ENCODE assay signal across 8 cellular contexts in the genomic region with DNA sequence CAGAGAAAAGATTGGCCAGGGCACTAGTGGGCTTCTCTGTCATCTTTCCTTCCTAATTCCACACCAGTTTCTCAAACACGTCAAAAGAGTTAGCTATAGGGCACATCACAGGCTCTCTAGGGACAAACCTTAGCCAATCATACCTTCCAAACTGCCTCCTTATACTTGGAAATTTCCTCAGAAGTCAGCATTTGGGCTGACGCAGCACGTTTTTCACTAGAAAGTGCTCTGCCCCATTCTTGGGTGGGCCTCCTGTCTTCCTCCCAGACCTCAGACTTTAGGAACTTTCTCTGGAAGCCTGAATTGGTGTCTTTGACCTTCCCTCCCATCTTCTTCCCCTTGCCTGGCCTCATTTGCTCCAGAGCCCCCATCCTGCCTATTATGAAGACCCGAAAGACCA. TPM values are rescaled to one million over a fixed set of nuclear protein-coding genes. Genes with fewer than 3 reads are reported as not detected.
DNase-seq lines count a peak whose midpoint lies in the region; ATAC-seq and TF ChIP-seq lines count a peak whose summit lies in the region.

No MANE protein-coding gene starts in this region.

- H3K4me2 ChIP-seq in IMR-90 (ENCODE audit: low read depth, low read length), result peak overlapping the region; percentile 56

- H2BK120ac ChIP-seq in IMR-90 (ENCODE audit: low read depth, low read length), result no peak overlapping the region

- peak overlapping the region; percentile 35 for H3K4ac ChIP-seq in IMR-90 (ENCODE audit: low read depth, low read length)

- H3K9me3 ChIP-seq in IMR-90 (ENCODE audit: control insufficient read depth, insufficient read depth, low read length) (no peaks in the 10 kb centered on the region), iPS-18c (ENCODE audit: control insufficient read depth, insufficient read depth, low read length) (no peaks in the 10 kb centered on the region)

- peak overlapping the region; percentile 94 for H2AFZ ChIP-seq in IMR-90 (replicated peaks; ENCODE audit: low read length, poor library complexity)

- H3K36me3 Mint-ChIP-seq in activated naive CD4-positive, alpha-beta T cell treated with anti-CD3 and anti-CD28 coated beads, Interleukin-2, amount 50 U/mL, for 72 hours, result no peaks in the 10 kb centered on the region
- H3K36me3 Mint-ChIP-seq in stimulated activated memory B cell treated with anti-CD40 and anti-IgM and Interleukin-4, amounts not matched to agents 10 μg/mL and 1 μg/mL and 100 μg/mL, for 72 hours, result peaks cover 16% of the 10 kb centered on the region

- H3K4me1 Mint-ChIP-seq in stimulated activated memory B cell treated with anti-CD40 and anti-IgM and Interleukin-4, amounts not matched to agents 10 μg/mL and 1 μg/mL and 100 μg/mL, for 72 hours, result peaks cover 25% of the 10 kb centered on the region

- peaks cover 5 to 13% of the 10 kb centered on the region in 2 experiments; a peak in 1 of 4 replicates for H3K79me1 ChIP-seq in IMR-90 (ENCODE audit: low read depth in 1 of 2, low read length in 2 of 2)

- peak overlapping the region; percentile 94 for H3K4me3 Mint-ChIP-seq in stimulated activated memory B cell treated with anti-CD40 and anti-IgM and Interleukin-4, amounts not matched to agents 10 μg/mL and 1 μg/mL and 100 μg/mL, for 72 hours

- in situ Hi-C loops in IMR-90 (cut with MboI; ENCODE audit: low sequenced_read_pairs), result no loop called here

- peak overlapping the region; percentile 38 for H3K9ac ChIP-seq in IMR-90 (ENCODE audit: low read depth, low read length)

- peak overlapping the region; percentile 45 for H2BK5ac ChIP-seq in IMR-90 (ENCODE audit: low read depth, low read length, poor library complexity, severe bottlenecking)

- DNase-seq in IMR-90 (no peak), hepatic stellate cell (ENCODE audit: low spot score) (no peak), GM19240 (ENCODE audit: insufficient read length, low spot score) (no peak), omental fat pad (ENCODE audit: low spot score) (no peak)
- DNase-seq in activated naive CD4-positive, alpha-beta T cell treated with anti-CD3 and anti-CD28 coated beads, Interleukin-2, amount 50 U/mL, for 72 hours (ENCODE audit: low spot score in 2 of 2), result no peak

- H3K56ac ChIP-seq in IMR-90 (ENCODE audit: extremely low read depth, insufficient read depth, low read length), result peak overlapping the region; percentile 21; the same call in 1 of the 2 replicates

- no peak overlapping the region for H3K23ac ChIP-seq in IMR-90 (ENCODE audit: low read depth, low read length)

- H4K5ac ChIP-seq in IMR-90 (ENCODE audit: low read depth, low read length), result peak overlapping the region; percentile 11; the same call in 1 of the 2 replicates

- no peak overlapping the region for H3K18ac ChIP-seq in IMR-90 (ENCODE audit: low read depth, low read length)

- peak overlapping the region; percentile 18; the same call in 1 of the 2 replicates for H3K14ac ChIP-seq in IMR-90 (replicated peaks; ENCODE audit: low read depth, low read length)

- peaks cover 13% of the 10 kb centered on the region for H3K27me3 Mint-ChIP-seq in stimulated activated memory B cell treated with anti-CD40 and anti-IgM and Interleukin-4, amounts not matched to agents 10 μg/mL and 1 μg/mL and 100 μg/mL, for 72 hours

- peak overlapping the region; percentile 46; the same call in 1 of the 3 replicates for H2BK15ac ChIP-seq in IMR-90 (ENCODE audit: low read depth, low read length)

- no peak for TF ChIP-seq POLR2A in IMR-90 (IDR thresholded peaks at IDR 0.05; ENCODE audit: low read depth, low read length)

- H3K4me3 ChIP-seq in IMR-90 (ENCODE audit: insufficient read depth, low read depth, low read length) (peak overlapping the region; percentile 41), iPS-18c (ENCODE audit: insufficient read depth, low read depth, low read length) (0 out of 2 replicates have a peak overlapping the region, but pooled peaks have one; percentile 62)

- no peaks in the 10 kb centered on the region for H3K9me3 Mint-ChIP-seq in activated naive CD4-positive, alpha-beta T cell treated with anti-CD3 and anti-CD28 coated beads, Interleukin-2, amount 50 U/mL, for 72 hours
- H3K9me3 Mint-ChIP-seq in stimulated activated memory B cell treated with anti-CD40 and anti-IgM and Interleukin-4, amounts not matched to agents 10 μg/mL and 1 μg/mL and 100 μg/mL, for 72 hours, result no peaks in the 10 kb centered on the region

- BruUV-seq in IMR-90 (replicated peaks; lab: Mats Ljungman, UMichigan), result no TSS peak

- TF ChIP-seq CTCF in IMR-90 (conservative IDR thresholded peaks at IDR 0.05; ENCODE audit: low read depth, low read length), result no peak
- no peak for TF ChIP-seq CTCF in omental fat pad (IDR thresholded peaks at IDR 0.05)

- ATAC-seq in IMR-90 (ENCODE audit: low read depth), result no peak
- ATAC-seq in activated naive CD4-positive, alpha-beta T cell treated with anti-CD3 and anti-CD28 coated beads, Interleukin-2, amount 50 U/mL, for 72 hours, result no peak
- no peak for ATAC-seq in stimulated activated memory B cell treated with anti-CD40 and anti-IgM and Interleukin-4, amounts not matched to agents 10 μg/mL and 1 μg/mL and 100 μg/mL, for 72 hours
- no peak for ATAC-seq in omental fat pad (ENCODE audit: low FRiP score)
- no peak for ATAC-seq in HG03460 (IDR thresholded peaks at IDR 0.05; ENCODE audit: unreplicated experiment)

- H3K27ac ChIP-seq in IMR-90 (ENCODE audit: insufficient read depth, low read length), result peak overlapping the region; percentile 48; the same call in 1 of the 2 replicates

- H3K9me1 ChIP-seq in IMR-90 (ENCODE audit: insufficient read depth, low read length), result peaks cover 8% of the 10 kb centered on the region; the same call in 1 of the 2 replicates

- peak overlapping the region; percentile 81 for H2AK5ac ChIP-seq in IMR-90 (ENCODE audit: low read depth, low read length)

- peaks cover 10% of the 10 kb centered on the region for H3K4me1 ChIP-seq in IMR-90 (ENCODE audit: control insufficient read depth, insufficient read depth, low read length)

- H3K27me3 ChIP-seq in IMR-90 (ENCODE audit: control insufficient read depth, insufficient read depth, low read length), result no peaks in the 10 kb centered on the region; the same call in 1 of the 2 replicates

- peaks cover 24% of the 10 kb centered on the region for H3K36me3 ChIP-seq in IMR-90 (ENCODE audit: control insufficient read depth, insufficient read depth, low read length)

- H4K8ac ChIP-seq in IMR-90 (ENCODE audit: low read depth in 2 of 2, low read length in 2 of 2), result peak overlapping the region; percentile 86 to 96; a peak in 3 of 4 replicates

- CTCF ChIA-PET in IMR-90 (lab: Yijun Ruan, JAX), result interaction anchor here (0.7 to 2.1 kb wide), 10 partner anchors 8 to 100 kb away, joined by 3 to 7 read pairs (median 4); partner anchors contain the start of genes KAZALD1, PDZD7 and SFXN3

- H4K91ac ChIP-seq in IMR-90 (ENCODE audit: insufficient read depth, low read depth, low read length), result peak overlapping the region; percentile 72

- dilution Hi-C loops in IMR-90 (cut with HindIII; ENCODE audit: low sequenced_read_pairs, unreplicated experiment), result no loop called here

- peaks cover under 1% of the 10 kb centered on the region; the same call in 1 of the 2 replicates for H4K20me1 ChIP-seq in IMR-90 (ENCODE audit: insufficient read depth, low read length)

- H3K27ac Mint-ChIP-seq in activated naive CD4-positive, alpha-beta T cell treated with anti-CD3 and anti-CD28 coated beads, Interleukin-2, amount 50 U/mL, for 72 hours, result peak overlapping the region; percentile 85 to 97
- peak overlapping the region; percentile 95 for H3K27ac Mint-ChIP-seq in stimulated activated memory B cell treated with anti-CD40 and anti-IgM and Interleukin-4, amounts not matched to agents 10 μg/mL and 1 μg/mL and 100 μg/mL, for 72 hours

- intact Hi-C loops in IMR-90 (cut with micrococcal nuclease), result no loop called here

- POLR2A ChIA-PET in IMR-90 (lab: Charles Lee; ENCODE audit: unreplicated experiment), result interaction anchor here (1.2 kb wide), 1 partner anchor 10 kb away, joined by 6 read pairs; no protein-coding TSS in a partner anchor

- H2AK9ac ChIP-seq in IMR-90 (replicated peaks; ENCODE audit: low read depth, low read length, poor library complexity), result peak overlapping the region; percentile 84

- no peak overlapping the region for H2BK20ac ChIP-seq in IMR-90 (ENCODE audit: low read depth, low read length)

- no peak for TF ChIP-seq RAD21 in IMR-90 (IDR thresholded peaks at IDR 0.05; ENCODE audit: low read length)

- WGBS in IMR-90 (ENCODE audit: extremely low coverage in 2 of 2, insufficient read length in 1 of 2), 2 experiments, result no CpG with 5 or more reads among the region's 4 CpGs

RNA-seq across cellular contexts. Expression of gene SFXN3, which starts 11.1 kb away (rescaled TPM):
- total RNA-seq in IMR-90 (2012; rRNA removed) (53.3 and 64.7 TPM in 2 replicates), omental fat pad (10 to 100 TPM; 54.8 to 97.3 (median 71.2) TPM)
- 67.6 and 77.2 TPM in 2 replicates for polyA plus RNA-seq in IMR-90 (2012; rRNA removed)
- 36.7 and 46.7 TPM in 2 replicates for polyA plus RNA-seq in IMR-90 (2012; cell fraction: cytosol; rRNA removed)
- polyA plus RNA-seq in IMR-90 (2012; cell fraction: nucleus; rRNA removed; ENCODE audit: low replicate concordance), result 417 and 427 TPM in 2 replicates
- 10 to 100 TPM; 36.9 to 43.9 TPM for total RNA-seq in activated naive CD4-positive, alpha-beta T cell treated with anti-CD3 and anti-CD28 coated beads, Interleukin-2, amount 50 U/mL, for 72 hours

RNA-seq across cellular contexts. Expression of gene PDZD7, which starts 11.2 kb away (rescaled TPM):
- total RNA-seq in IMR-90 (2012; rRNA removed) (0.83 and 0.90 TPM in 2 replicates), omental fat pad (1 to 10 TPM in 1 of 4 donors, under 1 TPM in 3; 0.12 to 3.3 (median 0.30) TPM)
- 1.5 and 1.8 TPM in 2 replicates for polyA plus RNA-seq in IMR-90 (2012; rRNA removed)
- 0.97 and 2.0 TPM in 2 replicates for polyA plus RNA-seq in IMR-90 (2012; cell fraction: cytosol; rRNA removed)
- 6.5 and 8.7 TPM in 2 replicates for polyA plus RNA-seq in IMR-90 (2012; cell fraction: nucleus; rRNA removed; ENCODE audit: low replicate concordance)
- total RNA-seq in activated naive CD4-positive, alpha-beta T cell treated with anti-CD3 and anti-CD28 coated beads, Interleukin-2, amount 50 U/mL, for 72 hours, result 1 to 10 TPM in 1 of 2 donors, under 1 TPM in 1; 0.80 to 1.3 TPM

RNA-seq across cellular contexts. Expression of gene KAZALD1, which starts 19.7 kb away (rescaled TPM):
- total RNA-seq in IMR-90 (2012; rRNA removed), result 8.1 and 9.1 TPM in 2 replicates
- 18.6 and 18.7 TPM in 2 replicates for polyA plus RNA-seq in IMR-90 (2012; rRNA removed)
- 19.1 and 20.1 TPM in 2 replicates for polyA plus RNA-seq in IMR-90 (2012; cell fraction: cytosol; rRNA removed)
- 20.7 and 36.8 TPM in 2 replicates for polyA plus RNA-seq in IMR-90 (2012; cell fraction: nucleus; rRNA removed; ENCODE audit: low replicate concordance)
- 1 to 10 TPM in 1 of 2 donors, under 1 TPM in 1; 0.60 to 1.3 TPM for total RNA-seq in activated naive CD4-positive, alpha-beta T cell treated with anti-CD3 and anti-CD28 coated beads, Interleukin-2, amount 50 U/mL, for 72 hours
- total RNA-seq in omental fat pad, result 10 to 100 TPM in 1 of 4 donors, 1 to 10 TPM in 2, under 1 TPM in 1; 0.72 to 15.0 (median 1.6) TPM

RNA-seq across cellular contexts. Expression of gene LZTS2, which starts 42.5 kb away (rescaled TPM):
- 17.8 and 19.2 TPM in 2 replicates for total RNA-seq in IMR-90 (2012; rRNA removed)
- 101 and 108 TPM in 2 replicates for polyA plus RNA-seq in IMR-90 (2012; rRNA removed)
- polyA plus RNA-seq in IMR-90 (2012; cell fraction: cytosol; rRNA removed), result 62.9 and 107 TPM in 2 replicates
- 135 and 272 TPM in 2 replicates for polyA plus RNA-seq in IMR-90 (2012; cell fraction: nucleus; rRNA removed; ENCODE audit: low replicate concordance)
- 10 to 100 TPM in 1 of 2 donors, 1 to 10 TPM in 1; 6.8 to 19.2 TPM for total RNA-seq in activated naive CD4-positive, alpha-beta T cell treated with anti-CD3 and anti-CD28 coated beads, Interleukin-2, amount 50 U/mL, for 72 hours
- total RNA-seq in omental fat pad, result 10 to 100 TPM; 59.4 to 98.0 (median 72.6) TPM

RNA-seq across cellular contexts. Expression of gene TWNK, which starts 54.8 kb away (rescaled TPM):
- total RNA-seq in IMR-90 (2012; rRNA removed) (8.8 and 8.9 TPM in 2 replicates), omental fat pad (10 to 100 TPM in 1 of 4 donors, 1 to 10 TPM in 3; 4.6 to 20.8 (median 6.9) TPM)
- polyA plus RNA-seq in IMR-90 (2012; rRNA removed), result 7.5 and 7.7 TPM in 2 replicates
- polyA plus RNA-seq in IMR-90 (2012; cell fraction: cytosol; rRNA removed), result 3.0 and 6.6 TPM in 2 replicates
- polyA plus RNA-seq in IMR-90 (2012; cell fraction: nucleus; rRNA removed; ENCODE audit: low replicate concordance), result 2.6 and 5.5 TPM in 2 replicates
- total RNA-seq in activated naive CD4-positive, alpha-beta T cell treated with anti-CD3 and anti-CD28 coated beads, Interleukin-2, amount 50 U/mL, for 72 hours, result 10 to 100 TPM; 11.6 to 17.0 TPM
